Comparison of ENCODE assay signal across 25 cellular contexts in the genomic region with DNA sequence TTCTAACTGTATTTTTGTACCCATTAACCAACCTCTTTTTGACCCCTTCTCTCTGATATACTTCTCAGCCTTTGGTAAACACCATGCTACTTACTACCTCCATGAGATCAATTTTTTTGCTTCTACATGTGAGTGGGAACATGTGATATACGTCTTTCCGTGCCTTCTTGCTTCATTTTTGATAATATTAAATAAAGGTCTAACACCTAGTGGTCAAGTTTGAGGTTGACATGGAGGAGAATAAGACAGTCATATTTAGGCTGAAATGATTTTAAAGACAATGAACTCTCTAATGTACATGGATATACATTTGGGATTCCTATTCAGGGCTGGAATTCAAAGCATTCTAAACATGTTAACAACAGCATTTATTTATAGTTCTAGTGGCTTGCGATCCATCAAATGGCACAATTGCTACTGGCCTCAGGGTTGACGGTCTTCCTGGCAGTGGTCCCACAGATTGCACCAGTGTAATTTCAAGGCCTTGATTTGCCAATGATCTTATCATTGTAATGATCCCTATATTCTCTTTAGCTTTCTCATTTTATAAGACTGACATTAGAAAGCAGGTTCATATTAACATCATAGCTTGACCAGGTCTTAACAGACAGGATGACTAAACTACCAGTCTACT.
DNase-seq lines count a peak whose midpoint lies in the region; ATAC-seq and TF ChIP-seq lines count a peak whose summit lies in the region.
"Had no signal": no experiment of that assay in that cellular context is flagged by ENCODE, and none has a peak within 500 bp of the region (broad histone marks: within the 10 kb centered on the region; RNA-seq: fewer than 3 reads in every experiment).

No MANE protein-coding gene starts in this region.

- H3K14ac ChIP-seq in IMR-90 (replicated peaks; ENCODE audit: low read depth, low read length): no peak overlapping the region
- no peak overlapping the region for H3K14ac ChIP-seq in mesenchymal stem cell (ENCODE audit: low read length in 2 of 2)

- no peaks in the 10 kb centered on the region for H3K79me1 ChIP-seq in IMR-90 (ENCODE audit: low read depth in 1 of 2, low read length in 2 of 2)
- H3K79me1 ChIP-seq in mesenchymal stem cell (replicated peaks; ENCODE audit: low read length, poor library complexity, severe bottlenecking): no peaks in the 10 kb centered on the region
- H3K79me1 ChIP-seq in mesendoderm (ENCODE audit: low read length): no peaks in the 10 kb centered on the region

- H3K9ac ChIP-seq in IMR-90 (ENCODE audit: low read depth, low read length): no peak overlapping the region
- H3K9ac ChIP-seq in mesenchymal stem cell (ENCODE audit: low read length): no peak overlapping the region
- H3K9ac ChIP-seq in mesendoderm (ENCODE audit: low read length): no peak overlapping the region

- no peak overlapping the region for H3K4me2 ChIP-seq in GM23338
- H3K4me2 ChIP-seq in IMR-90 (ENCODE audit: low read depth, low read length): no peak overlapping the region
- H3K4me2 ChIP-seq in mesenchymal stem cell (ENCODE audit: low read length, poor library complexity, severe bottlenecking): no peak overlapping the region
- no peak overlapping the region for H3K4me2 ChIP-seq in mesendoderm (ENCODE audit: low read length)

- no peaks in the 10 kb centered on the region for H3K9me3 ChIP-seq in IMR-90 (ENCODE audit: control insufficient read depth, insufficient read depth, low read length)
- H3K9me3 ChIP-seq in mesenchymal stem cell (ENCODE audit: control insufficient read depth, low read length): no peaks in the 10 kb centered on the region
- no peaks in the 10 kb centered on the region for H3K9me3 ChIP-seq in lower lobe of right lung
- H3K9me3 ChIP-seq: prostate gland, thyroid gland had no signal

- peaks cover 11% of the 10 kb centered on the region; the same call in 1 of the 2 replicates for H3K4me1 ChIP-seq in GM23338 (ENCODE audit: insufficient read depth)
- no peaks in the 10 kb centered on the region for H3K4me1 ChIP-seq in IMR-90 (ENCODE audit: control insufficient read depth, insufficient read depth, low read length)
- no peaks in the 10 kb centered on the region for H3K4me1 ChIP-seq in mesenchymal stem cell (ENCODE audit: control insufficient read depth, insufficient read depth, low read depth, low read length)
- H3K4me1 ChIP-seq in mesendoderm (ENCODE audit: control insufficient read depth, low read depth, low read length): no peaks in the 10 kb centered on the region
- no peaks in the 10 kb centered on the region for H3K4me1 ChIP-seq in lower lobe of right lung
- H3K4me1 ChIP-seq: prostate gland, thyroid gland had no signal

- H3K9me3 Mint-ChIP-seq in GM23338: no peaks in the 10 kb centered on the region; the same call in 2 of the 3 replicates
- no peaks in the 10 kb centered on the region for H3K9me3 Mint-ChIP-seq in chondrocyte (ENCODE audit: low read depth)

- ATAC-seq in GM23338 (no peak), IMR-90 (ENCODE audit: low read depth) (peak; percentile 21; the same call in 1 of the 2 replicates), HG02571 (IDR thresholded peaks at IDR 0.05; ENCODE audit: unreplicated experiment) (no peak), lower lobe of right lung (no peak), GM21786 (IDR thresholded peaks at IDR 0.05; ENCODE audit: unreplicated experiment) (no peak)
- ATAC-seq: activated CD8-positive, alpha-beta memory T cell treated with anti-CD3 and anti-CD28 coated beads, Interleukin-2, amount 10 ng/mL, durations not matched to agents 7 days and 5 days; left colon had no signal

- intact Hi-C loops in IMR-90 (cut with micrococcal nuclease) (no loop called here), lower lobe of right lung (cut with DNase I) (no loop called here)

- CTCF ChIA-PET in IMR-90 (lab: Yijun Ruan, JAX): no interaction called here

- H3K27ac ChIP-seq in GM23338 (ENCODE audit: low read depth) (no peak overlapping the region), IMR-90 (ENCODE audit: insufficient read depth, low read length) (no peak overlapping the region), mesenchymal stem cell (ENCODE audit: low read length, poor library complexity, severe bottlenecking) (no peak overlapping the region), mesendoderm (ENCODE audit: low read depth, low read length) (no peak overlapping the region), lower lobe of right lung (no peak overlapping the region)
- H3K27ac ChIP-seq: prostate gland, SK-N-MC, thyroid gland, VCaP had no signal

- H2BK15ac ChIP-seq in IMR-90 (ENCODE audit: low read depth, low read length) (no peak overlapping the region), mesenchymal stem cell (ENCODE audit: low read depth, poor library complexity, severe bottlenecking) (no peak overlapping the region), mesendoderm (replicated peaks; ENCODE audit: low read depth) (no peak overlapping the region)

- H3K23ac ChIP-seq in IMR-90 (ENCODE audit: low read depth, low read length) (no peak overlapping the region), mesenchymal stem cell (ENCODE audit: low read length in 2 of 2) (no peak overlapping the region), mesendoderm (ENCODE audit: low read length) (no peak overlapping the region)

- H3K27me3 Mint-ChIP-seq in GM23338 (ENCODE audit: insufficient read depth, low read depth, poor library complexity) (no peaks in the 10 kb centered on the region), chondrocyte (ENCODE audit: low read depth) (no peaks in the 10 kb centered on the region)
- H3K27me3 Mint-ChIP-seq: activated CD4-positive, alpha-beta T cell treated with anti-CD3 and anti-CD28 coated beads, Interleukin-2, amount 10 ng/mL, durations not matched to agents 7 days and 5 days; activated CD8-positive, alpha-beta memory T cell treated with anti-CD3 and anti-CD28 coated beads, Interleukin-2, amount 10 ng/mL, durations not matched to agents 7 days and 5 days; activated naive CD4-positive, alpha-beta T cell treated with anti-CD3 and anti-CD28 coated beads, Interleukin-2, amount 50 U/mL, for 24 hours; CD4-positive, CD25-positive, alpha-beta regulatory T cell; stimulated activated naive CD8-positive, alpha-beta T cell treated with anti-CD3 and anti-CD28 coated beads, Interleukin-15, Interleukin-2, amounts not matched to agents 100 ng/mL and 50 ng/mL, for 24 hours had no signal

- H3K56ac ChIP-seq in IMR-90 (ENCODE audit: extremely low read depth, insufficient read depth, low read length) (no peak overlapping the region), mesendoderm (ENCODE audit: low read length) (no peak overlapping the region)

- in situ Hi-C loops in IMR-90 (cut with MboI; ENCODE audit: low sequenced_read_pairs): no loop called here

- BruUV-seq in IMR-90 (replicated peaks; lab: Mats Ljungman, UMichigan): no TSS peak

- no peak overlapping the region for H4K5ac ChIP-seq in IMR-90 (ENCODE audit: low read depth, low read length)
- H4K5ac ChIP-seq in mesendoderm (ENCODE audit: low read length): no peak overlapping the region

- POLR2A ChIA-PET in IMR-90 (lab: Charles Lee; ENCODE audit: unreplicated experiment): no interaction called here

- no peak for DNase-seq in GM23338 (ENCODE audit: low spot score)
- DNase-seq in IMR-90: no peak
- DNase-seq in chondrocyte (ENCODE audit: low spot score): no peak
- DNase-seq in mesenchymal stem cell: peak; percentile 11
- no peak for DNase-seq in mesendoderm
- no peak for DNase-seq in lower lobe of right lung
- DNase-seq: activated CD4-positive, alpha-beta T cell treated with anti-CD3 and anti-CD28 coated beads, Interleukin-2, amount 10 ng/mL, durations not matched to agents 7 days and 5 days; activated CD8-positive, alpha-beta memory T cell treated with anti-CD3 and anti-CD28 coated beads, Interleukin-2, amount 10 ng/mL, durations not matched to agents 7 days and 5 days; aorta; CD4-positive, CD25-positive, alpha-beta regulatory T cell; DMS153; GF-D8; left colon; NCI-H1092 treated with DMSO at 0.1 percent for 48 hours; NCI-H2029; NCI-H226; stimulated activated CD4-positive, alpha-beta T cell treated with anti-CD3 and anti-CD28 coated beads, Interleukin-4, amount 100 ng/mL, for 24 hours; thyroid gland had no signal

- no peak overlapping the region for H2BK20ac ChIP-seq in IMR-90 (ENCODE audit: low read depth, low read length)

- H4K91ac ChIP-seq in IMR-90 (ENCODE audit: insufficient read depth, low read depth, low read length) (no peak overlapping the region), mesenchymal stem cell (ENCODE audit: low read length) (no peak overlapping the region)

- H3K4me3 Mint-ChIP-seq in GM23338: no peak overlapping the region
- no peak overlapping the region for H3K4me3 Mint-ChIP-seq in chondrocyte (ENCODE audit: unreplicated experiment)
- H3K4me3 Mint-ChIP-seq: activated CD4-positive, alpha-beta T cell treated with anti-CD3 and anti-CD28 coated beads, Interleukin-2, amount 10 ng/mL, durations not matched to agents 7 days and 5 days; activated CD8-positive, alpha-beta memory T cell treated with anti-CD3 and anti-CD28 coated beads, Interleukin-2, amount 10 ng/mL, durations not matched to agents 7 days and 5 days; activated naive CD4-positive, alpha-beta T cell treated with anti-CD3 and anti-CD28 coated beads, Interleukin-2, amount 50 U/mL, for 24 hours; CD4-positive, CD25-positive, alpha-beta regulatory T cell; stimulated activated naive CD8-positive, alpha-beta T cell treated with anti-CD3 and anti-CD28 coated beads, Interleukin-15, Interleukin-2, amounts not matched to agents 100 ng/mL and 50 ng/mL, for 24 hours had no signal

- no peak for TF ChIP-seq RAD21 in IMR-90 (IDR thresholded peaks at IDR 0.05; ENCODE audit: low read length)

- no peaks in the 10 kb centered on the region for H3K9me1 ChIP-seq in IMR-90 (ENCODE audit: insufficient read depth, low read length)

- H3K9me2 ChIP-seq in GM23338 (ENCODE audit: insufficient read depth): no peaks in the 10 kb centered on the region

- H2BK5ac ChIP-seq in IMR-90 (ENCODE audit: low read depth, low read length, poor library complexity, severe bottlenecking): no peak overlapping the region
- no peak overlapping the region for H2BK5ac ChIP-seq in mesenchymal stem cell (ENCODE audit: low read depth, low read length, poor library complexity, severe bottlenecking)
- no peak overlapping the region for H2BK5ac ChIP-seq in mesendoderm (ENCODE audit: low read length)

- no peaks in the 10 kb centered on the region for H3F3A ChIP-seq in GM23338 (replicated peaks; ENCODE audit: low read depth)

- no peak overlapping the region for H2AFZ ChIP-seq in GM23338
- H2AFZ ChIP-seq in IMR-90 (replicated peaks; ENCODE audit: low read length, poor library complexity): no peak overlapping the region
- H2AFZ ChIP-seq in mesenchymal stem cell (ENCODE audit: low read depth, low read length): no peak overlapping the region

- no peak overlapping the region for H2AK9ac ChIP-seq in IMR-90 (replicated peaks; ENCODE audit: low read depth, low read length, poor library complexity)

- no peak for TF ChIP-seq POLR2A in IMR-90 (IDR thresholded peaks at IDR 0.05; ENCODE audit: low read depth, low read length)

- H3K18ac ChIP-seq in IMR-90 (ENCODE audit: low read depth, low read length): no peak overlapping the region
- no peak overlapping the region for H3K18ac ChIP-seq in mesenchymal stem cell (ENCODE audit: low read depth in 1 of 2, low read length in 2 of 2)
- H3K18ac ChIP-seq in mesendoderm (ENCODE audit: low read length): no peak overlapping the region

- no peaks in the 10 kb centered on the region for H3K36me3 ChIP-seq in GM23338 (ENCODE audit: insufficient read depth)
- no peaks in the 10 kb centered on the region for H3K36me3 ChIP-seq in IMR-90 (ENCODE audit: control insufficient read depth, insufficient read depth, low read length)
- no peaks in the 10 kb centered on the region for H3K36me3 ChIP-seq in mesenchymal stem cell (ENCODE audit: control insufficient read depth in 1 of 2, insufficient read depth in 2 of 2, low read depth in 1 of 2, low read length in 2 of 2)
- no peaks in the 10 kb centered on the region for H3K36me3 ChIP-seq in mesendoderm (ENCODE audit: control insufficient read depth, insufficient read depth, low read length)
- no peaks in the 10 kb centered on the region for H3K36me3 ChIP-seq in lower lobe of right lung
- H3K36me3 ChIP-seq: prostate gland, thyroid gland had no signal

- no peak overlapping the region for H2BK12ac ChIP-seq in mesenchymal stem cell (ENCODE audit: low read length in 2 of 2)

- TF ChIP-seq CTCF in GM23338 (conservative IDR thresholded peaks at IDR 0.05; ENCODE audit: low read depth in 2 of 2) (peak in 1 of 2 experiments; percentile 58; a peak in 2 of 4 replicates), IMR-90 (conservative IDR thresholded peaks at IDR 0.05; ENCODE audit: low read depth, low read length) (no peak), chondrocyte (IDR thresholded peaks at IDR 0.05) (peak; percentile 47), lower lobe of right lung (IDR thresholded peaks at IDR 0.05) (no peak)

- H3K4ac ChIP-seq in IMR-90 (ENCODE audit: low read depth, low read length): no peak overlapping the region
- no peak overlapping the region for H3K4ac ChIP-seq in mesenchymal stem cell (ENCODE audit: low read depth in 1 of 2, low read length in 2 of 2)
- no peak overlapping the region for H3K4ac ChIP-seq in mesendoderm (ENCODE audit: low read depth, low read length)

- H4K8ac ChIP-seq in IMR-90 (ENCODE audit: low read depth in 2 of 2, low read length in 2 of 2) (no peak overlapping the region), mesenchymal stem cell (ENCODE audit: low read length) (no peak overlapping the region), mesendoderm (ENCODE audit: low read depth, low read length) (no peak overlapping the region)

- H3K4me1 Mint-ChIP-seq in GM23338 (peaks cover 12% of the 10 kb centered on the region; the same call in 2 of the 3 replicates), chondrocyte (ENCODE audit: low read depth) (peaks cover 4% of the 10 kb centered on the region)
- H3K4me1 Mint-ChIP-seq: activated CD4-positive, alpha-beta T cell treated with anti-CD3 and anti-CD28 coated beads, Interleukin-2, amount 10 ng/mL, durations not matched to agents 7 days and 5 days; activated CD8-positive, alpha-beta memory T cell treated with anti-CD3 and anti-CD28 coated beads, Interleukin-2, amount 10 ng/mL, durations not matched to agents 7 days and 5 days; activated naive CD4-positive, alpha-beta T cell treated with anti-CD3 and anti-CD28 coated beads, Interleukin-2, amount 50 U/mL, for 24 hours; CD4-positive, CD25-positive, alpha-beta regulatory T cell had no signal

- H3K36me3 Mint-ChIP-seq in GM23338 (ENCODE audit: low read depth) (no peaks in the 10 kb centered on the region), chondrocyte (ENCODE audit: low read depth) (no peaks in the 10 kb centered on the region)
- H3K36me3 Mint-ChIP-seq: activated CD8-positive, alpha-beta memory T cell treated with anti-CD3 and anti-CD28 coated beads, Interleukin-2, amount 10 ng/mL, durations not matched to agents 7 days and 5 days; activated naive CD4-positive, alpha-beta T cell treated with anti-CD3 and anti-CD28 coated beads, Interleukin-2, amount 50 U/mL, for 24 hours; CD4-positive, CD25-positive, alpha-beta regulatory T cell had no signal

- H3K4me3 ChIP-seq in GM23338 (no peak overlapping the region), IMR-90 (ENCODE audit: insufficient read depth, low read depth, low read length) (no peak overlapping the region), mesenchymal stem cell (ENCODE audit: insufficient read depth in 1 of 2, low read depth in 1 of 2, low read length in 2 of 2) (no peak overlapping the region), mesendoderm (ENCODE audit: low read length) (no peak overlapping the region), lower lobe of right lung (no peak overlapping the region)
- H3K4me3 ChIP-seq: prostate gland, SK-N-MC, thyroid gland had no signal

- dilution Hi-C loops in IMR-90 (cut with HindIII; ENCODE audit: low sequenced_read_pairs, unreplicated experiment): no loop called here

- H2BK120ac ChIP-seq in IMR-90 (ENCODE audit: low read depth, low read length) (no peak overlapping the region), mesenchymal stem cell (ENCODE audit: low read depth, low read length) (no peak overlapping the region), mesendoderm (ENCODE audit: low read depth, low read length) (no peak overlapping the region)

- H2AK5ac ChIP-seq in IMR-90 (ENCODE audit: low read depth, low read length): no peak overlapping the region
- no peak overlapping the region for H2AK5ac ChIP-seq in mesenchymal stem cell (ENCODE audit: low read length, severe bottlenecking)
- no peak overlapping the region for H2AK5ac ChIP-seq in mesendoderm (ENCODE audit: low read length)

- H3K79me2 ChIP-seq in GM23338 (replicated peaks; ENCODE audit: insufficient read depth) (no peaks in the 10 kb centered on the region), mesendoderm (ENCODE audit: control insufficient read depth, insufficient read depth, low read length) (no peaks in the 10 kb centered on the region)

- 18% methylated on average over 2 of the region's 4 CpGs; no CpG with 5 or more reads in 1 of the 2 experiments for WGBS in IMR-90 (ENCODE audit: extremely low coverage in 2 of 2, insufficient read length in 1 of 2), 2 experiments
- 33% methylated on average over 2 of the region's 4 CpGs for WGBS in mesenchymal stem cell
- no CpG with 5 or more reads among the region's 4 CpGs for WGBS in mesendoderm (ENCODE audit: extremely low coverage, insufficient coverage, low lambda C conversion rate)

- H4K20me1 ChIP-seq in GM23338 (replicated peaks; ENCODE audit: insufficient read depth) (no peaks in the 10 kb centered on the region), IMR-90 (ENCODE audit: insufficient read depth, low read length) (no peaks in the 10 kb centered on the region)

- H3K27me3 ChIP-seq in GM23338 (ENCODE audit: insufficient read depth) (no peaks in the 10 kb centered on the region), IMR-90 (ENCODE audit: control insufficient read depth, insufficient read depth, low read length) (no peaks in the 10 kb centered on the region), mesenchymal stem cell (ENCODE audit: control insufficient read depth in 1 of 2, insufficient read depth in 1 of 2, low read length in 2 of 2) (no peaks in the 10 kb centered on the region), mesendoderm (ENCODE audit: insufficient read depth, low read length, poor library complexity) (no peaks in the 10 kb centered on the region), lower lobe of right lung (ENCODE audit: low read depth) (no peaks in the 10 kb centered on the region)
- H3K27me3 ChIP-seq: thyroid gland had no signal

- H3K27ac Mint-ChIP-seq in GM23338 (peak overlapping the region; percentile 54; the same call in 1 of the 2 replicates), chondrocyte (ENCODE audit: unreplicated experiment) (no peak overlapping the region)
- H3K27ac Mint-ChIP-seq: activated CD4-positive, alpha-beta T cell treated with anti-CD3 and anti-CD28 coated beads, Interleukin-2, amount 10 ng/mL, durations not matched to agents 7 days and 5 days; activated CD8-positive, alpha-beta memory T cell treated with anti-CD3 and anti-CD28 coated beads, Interleukin-2, amount 10 ng/mL, durations not matched to agents 7 days and 5 days; activated naive CD4-positive, alpha-beta T cell treated with anti-CD3 and anti-CD28 coated beads, Interleukin-2, amount 50 U/mL, for 24 hours; CD4-positive, CD25-positive, alpha-beta regulatory T cell; stimulated activated naive CD8-positive, alpha-beta T cell treated with anti-CD3 and anti-CD28 coated beads, Interleukin-15, Interleukin-2, amounts not matched to agents 100 ng/mL and 50 ng/mL, for 24 hours had no signal
